Comparison of ENCODE assay signal across 17 cellular contexts in the genomic region with DNA sequence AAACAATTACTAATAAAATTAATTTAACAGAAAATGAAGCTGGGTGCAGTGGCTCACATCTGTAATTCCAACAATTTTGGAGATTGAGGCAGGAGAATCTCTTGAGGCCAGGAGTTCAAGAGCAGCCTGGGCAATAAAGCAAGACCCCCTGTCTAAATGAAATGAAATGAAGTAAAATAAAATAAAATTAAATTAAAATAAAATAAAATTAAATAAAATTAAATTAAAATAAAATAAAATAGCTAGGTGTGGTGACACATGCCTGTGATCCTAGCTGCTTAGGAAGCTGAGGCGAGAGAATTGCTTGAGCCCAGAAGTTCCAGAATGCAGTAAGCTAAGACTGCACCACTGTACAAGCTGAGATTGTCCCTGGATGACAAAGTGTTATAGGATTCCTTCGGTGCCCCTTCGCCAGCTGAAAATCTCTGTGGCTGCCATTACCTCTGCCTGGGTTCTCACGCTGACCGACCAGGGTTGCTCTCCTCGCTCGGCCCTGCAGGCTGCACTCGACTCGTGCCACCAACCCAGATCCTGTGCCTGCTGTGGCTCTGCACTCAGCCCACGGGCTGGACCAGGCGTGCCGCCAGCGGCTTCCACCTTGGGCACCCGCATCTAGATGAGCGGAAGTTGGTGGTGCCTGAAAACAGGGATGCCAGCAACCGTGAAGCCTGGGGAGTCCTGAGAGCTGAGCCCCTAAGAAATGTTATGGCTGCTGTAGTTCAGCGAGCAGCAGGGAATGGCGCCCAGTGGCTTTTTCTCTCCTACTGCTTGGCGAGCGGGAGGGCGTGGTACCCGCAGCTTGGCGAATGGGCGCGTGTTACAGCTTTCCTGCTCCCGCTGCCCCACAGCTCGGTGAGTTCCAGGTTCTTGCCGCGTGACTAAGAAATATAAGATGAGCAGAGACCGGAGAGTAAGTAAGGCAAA.
A peak's percentile ranks its signal among the peaks of the same experiment; 100 is the strongest.
DNase-seq lines count a peak whose midpoint lies in the region; ATAC-seq and TF ChIP-seq lines count a peak whose summit lies in the region.
"Had no signal": no experiment of that assay in that cellular context is flagged by ENCODE, and none has a peak within 500 bp of the region (broad histone marks: within the 10 kb centered on the region; RNA-seq: fewer than 3 reads in every experiment).

No MANE protein-coding gene starts in this region.

- H3K9me3 Mint-ChIP-seq in GM23338 = peaks cover 22% of the 10 kb centered on the region
- peaks cover 24% of the 10 kb centered on the region for H3K9me3 Mint-ChIP-seq in WTC11

- H3K79me2 ChIP-seq in GM23338 (replicated peaks; ENCODE audit: insufficient read depth) = no peaks in the 10 kb centered on the region

- H3K36me3 ChIP-seq in GM23338 (ENCODE audit: insufficient read depth) = no peaks in the 10 kb centered on the region
- no peaks in the 10 kb centered on the region for H3K36me3 ChIP-seq in brain microvascular endothelial cell (replicated peaks)
- H3K36me3 ChIP-seq: SJCRH30 had no signal

- H3K27ac Mint-ChIP-seq in GM23338 (no peak overlapping the region), WTC11 (no peak overlapping the region)
- H3K27ac Mint-ChIP-seq: CD4-positive, CD25-positive, alpha-beta regulatory T cell; H9; HFFc6 had no signal

- DNase-seq in GM23338 (ENCODE audit: low spot score) (no peak), NCI-H1105 treated with DMSO at 0.1 percent for 48 hours (lab: John Stamatoyannopoulos, UW) (peak; percentile 65), WTC11 (ENCODE audit: low spot score) (no peak), posterior vena cava (ENCODE audit: low spot score) (peak; percentile 72), brain microvascular endothelial cell (no peak)
- no peak for DNase-seq in central memory CD4-positive, alpha-beta T cell
- DNase-seq: CD4-positive, CD25-positive, alpha-beta regulatory T cell; DND-41; H9; HFFc6; KG1; NCI-H187; NCI-H748 treated with DMSO at 0.1 percent for 48 hours; SJCRH30; T-helper 1 cell had no signal

- H4K20me1 ChIP-seq in GM23338 (replicated peaks; ENCODE audit: insufficient read depth) = no peaks in the 10 kb centered on the region

- in situ Hi-C loops in brain microvascular endothelial cell (cut with HindIII; ENCODE audit: low pct_ligation_motif_present, low sequenced_read_pairs) = no loop called here

- H3K27me3 Mint-ChIP-seq in GM23338 (ENCODE audit: insufficient read depth, low read depth, poor library complexity) (no peaks in the 10 kb centered on the region), WTC11 (ENCODE audit: low read depth) (no peaks in the 10 kb centered on the region)
- H3K27me3 Mint-ChIP-seq: CD4-positive, CD25-positive, alpha-beta regulatory T cell had no signal

- no peaks in the 10 kb centered on the region for H3K9me2 ChIP-seq in GM23338 (ENCODE audit: insufficient read depth)

- H3K4me1 Mint-ChIP-seq in GM23338 = no peaks in the 10 kb centered on the region
- peaks cover 5% of the 10 kb centered on the region for H3K4me1 Mint-ChIP-seq in WTC11
- H3K4me1 Mint-ChIP-seq: CD4-positive, CD25-positive, alpha-beta regulatory T cell had no signal

- intact Hi-C loops in posterior vena cava (cut with DNase I) = no loop called here

- CTCF ChIA-PET in WTC11 (lab: Charles Lee) = no interaction called here

- H3K4me2 ChIP-seq in GM23338 = no peak overlapping the region

- H3K27me3 ChIP-seq in GM23338 (ENCODE audit: insufficient read depth) (no peaks in the 10 kb centered on the region), brain microvascular endothelial cell (replicated peaks) (no peaks in the 10 kb centered on the region)
- H3K27me3 ChIP-seq: SJCRH30 had no signal

- POLR2A ChIA-PET in WTC11 (lab: Charles Lee) = no interaction called here

- H3K36me3 Mint-ChIP-seq in GM23338 (ENCODE audit: low read depth) (peaks cover 7% of the 10 kb centered on the region; the same call in 2 of the 3 replicates), WTC11 (peaks cover 20% of the 10 kb centered on the region)
- H3K36me3 Mint-ChIP-seq: CD4-positive, CD25-positive, alpha-beta regulatory T cell had no signal

- H3K4me1 ChIP-seq in GM23338 (ENCODE audit: insufficient read depth) = no peaks in the 10 kb centered on the region
- H3K4me1 ChIP-seq: SJCRH30 had no signal

- no peaks in the 10 kb centered on the region for H3F3A ChIP-seq in GM23338 (replicated peaks; ENCODE audit: low read depth)

- H2AFZ ChIP-seq in GM23338 = peak overlapping the region; percentile 79

- TF ChIP-seq CTCF in GM23338 (conservative IDR thresholded peaks at IDR 0.05; ENCODE audit: low read depth in 2 of 2) (no peak), WTC11 (IDR thresholded peaks at IDR 0.05) (no peak), brain microvascular endothelial cell (IDR thresholded peaks at IDR 0.05; ENCODE audit: low read depth, low read length, missing control alignments) (no peak)

- no peak for ATAC-seq in GM23338
- no peak for ATAC-seq in WTC11
- no peak for ATAC-seq in GM19328 (IDR thresholded peaks at IDR 0.05; ENCODE audit: unreplicated experiment)
- ATAC-seq in GM19463 (IDR thresholded peaks at IDR 0.05; ENCODE audit: unreplicated experiment) = no peak

- no peak overlapping the region for H3K27ac ChIP-seq in GM23338 (ENCODE audit: low read depth)
- no peak overlapping the region for H3K27ac ChIP-seq in brain microvascular endothelial cell
- H3K27ac ChIP-seq: SJCRH30 had no signal

- H3K4me3 ChIP-seq in GM23338 (no peak overlapping the region), brain microvascular endothelial cell (ENCODE audit: low read depth, low read length) (no peak overlapping the region)
- H3K4me3 ChIP-seq: SJCRH30 had no signal

- H3K4me3 Mint-ChIP-seq in GM23338 (no peak overlapping the region), WTC11 (no peak overlapping the region)
- H3K4me3 Mint-ChIP-seq: CD4-positive, CD25-positive, alpha-beta regulatory T cell; H9; HFFc6 had no signal

TF ChIP-seq in GM23338, 12 proteins besides CTCF, POLR2A, EP300 and RAD21:
- TF ChIP-seq ZNF331 (CRISPR knock-in tag; IDR thresholded peaks at IDR 0.05; ENCODE audit: low read depth) = no peak
- TF ChIP-seq EZH2phosphoT487 (IDR thresholded peaks at IDR 0.05; ENCODE audit: unreplicated experiment) = no peak

TF ChIP-seq in WTC11, 78 proteins besides CTCF, POLR2A, EP300 and RAD21:
- TF ChIP-seq GRHL2 (CRISPR knock-in tag; IDR thresholded peaks at IDR 0.05; ENCODE audit: insufficient replicate concordance, severe bottlenecking) = no peak
- peak; percentile 95 for TF ChIP-seq HMGA2 (CRISPR knock-in tag; IDR thresholded peaks at IDR 0.05)

Comparison
In these comparisons a context has a peak if more than half of its experiments do, and no peak if none do; other contexts are left out.
1. DNase-seq: peak in NCI-H1105 treated with DMSO at 0.1 percent for 48 hours (single experiment) and posterior vena cava (single experiment); none in GM23338 (single experiment), WTC11 (single experiment), central memory CD4-positive, alpha-beta T cell (single experiment) and brain microvascular endothelial cell (single experiment).